In the genomic region with DNA sequence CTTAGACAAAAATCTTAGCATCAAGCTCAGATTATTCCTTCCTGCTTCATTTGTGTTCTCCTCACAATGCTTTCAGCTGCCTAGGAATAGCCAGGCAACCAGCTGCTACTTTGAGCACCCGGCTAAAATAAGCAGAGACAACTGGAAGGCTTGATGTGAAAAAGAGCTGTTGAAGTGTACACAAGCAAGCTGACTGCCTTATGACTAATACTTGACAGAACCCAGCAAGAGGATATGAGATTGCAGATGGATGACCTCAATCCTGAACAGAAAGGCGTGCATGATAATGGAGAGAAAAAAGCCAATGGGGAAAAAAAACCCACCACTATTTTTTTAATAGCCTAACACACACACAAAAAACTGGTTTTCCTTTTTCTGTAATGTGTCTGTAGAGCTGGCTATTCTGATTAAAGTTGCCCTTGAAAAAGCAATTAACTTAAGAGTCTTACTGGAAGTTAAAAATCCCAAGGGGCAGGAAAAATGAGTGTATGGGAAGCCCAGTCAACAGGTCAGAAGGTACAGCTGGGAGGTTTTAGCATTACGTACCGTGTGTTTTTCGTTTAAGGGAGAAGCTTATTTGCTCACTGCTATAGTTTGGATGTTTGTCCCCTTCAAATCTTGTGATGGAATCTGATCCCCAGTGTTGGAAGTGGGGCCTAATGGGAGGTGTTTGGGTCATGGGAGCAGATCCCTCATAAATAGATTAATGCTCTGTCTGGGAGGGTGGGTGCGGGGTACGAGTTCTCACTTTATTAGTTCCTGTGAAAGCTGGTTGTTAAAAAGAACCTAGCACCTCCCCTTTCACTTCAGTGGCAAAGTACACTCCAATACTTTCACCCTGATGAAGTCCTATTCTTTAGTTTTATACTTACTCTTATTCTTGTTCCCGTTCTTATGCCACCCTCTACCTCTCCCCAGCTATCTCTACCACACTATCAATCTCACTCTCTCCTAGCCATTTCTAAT, we compare ENCODE assay signal across 9 cellular contexts. TPM values are rescaled to one million over a fixed set of nuclear protein-coding genes. Genes with fewer than 3 reads are reported as not detected.
DNase-seq lines count a peak whose midpoint lies in the region; ATAC-seq and TF ChIP-seq lines count a peak whose summit lies in the region.
"Had no signal": no experiment of that assay in that cellular context is flagged by ENCODE, and none has a peak within 500 bp of the region (broad histone marks: within the 10 kb centered on the region; RNA-seq: fewer than 3 reads in every experiment).

No MANE protein-coding gene starts in this region.

- no peaks in the 10 kb centered on the region for H3K4me1 Mint-ChIP-seq in CD8-positive, alpha-beta T cell (ENCODE audit: low read depth)

- intact Hi-C loops in testis (cut with DNase I; ENCODE audit: low total_unique reads): no loop called here
- intact Hi-C loops in CD8-positive, alpha-beta T cell (cut with DNase I, micrococcal nuclease): no loop called here

- H3K27me3 ChIP-seq in testis: no peaks in the 10 kb centered on the region
- H3K27me3 ChIP-seq in CD8-positive, alpha-beta T cell (ENCODE audit: insufficient read depth, low read length): no peaks in the 10 kb centered on the region

- H3K27me3 Mint-ChIP-seq in CD8-positive, alpha-beta T cell (ENCODE audit: low read depth): no peaks in the 10 kb centered on the region

- POLR2A ChIA-PET in CD8-positive, alpha-beta T cell (lab: Charles Lee): interaction anchor here (1.3 kb wide), 1 partner anchor 57 kb away, joined by 3 read pairs; the partner anchor contains the start of gene PPM1K

- no peaks in the 10 kb centered on the region for H3K9me3 Mint-ChIP-seq in CD8-positive, alpha-beta T cell

- peak overlapping the region in 1 of 2 donors; percentile 36 for H3K27ac ChIP-seq in testis
- no peak overlapping the region for H3K27ac ChIP-seq in CD8-positive, alpha-beta T cell (ENCODE audit: low read depth, low read length)

- CTCF ChIA-PET in CD8-positive, alpha-beta T cell (lab: Charles Lee): interaction anchor here (1.0 to 1.1 kb wide), 2 partner anchors 130 to 198 kb away, joined by 3 read pairs; no protein-coding TSS in a partner anchor

- no peaks in the 10 kb centered on the region for H3K36me3 ChIP-seq in testis (ENCODE audit: low read depth, missing control alignments)
- no peaks in the 10 kb centered on the region for H3K36me3 ChIP-seq in CD8-positive, alpha-beta T cell (ENCODE audit: insufficient read depth, low read length)

- no peaks in the 10 kb centered on the region for H3K4me1 ChIP-seq in testis
- no peaks in the 10 kb centered on the region for H3K4me1 ChIP-seq in CD8-positive, alpha-beta T cell (ENCODE audit: insufficient read depth, low read length)

- H3K4me3 ChIP-seq in astrocyte of the cerebellum (ENCODE audit: low read depth, low read length): no peak overlapping the region
- no peak overlapping the region for H3K4me3 ChIP-seq in testis
- H3K4me3 ChIP-seq in CD8-positive, alpha-beta T cell (ENCODE audit: low read depth, low read length): no peak overlapping the region

- no peak overlapping the region for H3K27ac Mint-ChIP-seq in CD8-positive, alpha-beta T cell

- TF ChIP-seq POLR2A in testis (IDR thresholded peaks at IDR 0.05): no peak

- in situ Hi-C loops in astrocyte of the cerebellum (cut with HindIII; ENCODE audit: low sequenced_read_pairs) (loop anchor here (5.0 kb wide), 1 partner anchor 269 kb away; no protein-coding TSS in a partner anchor), GM13977 (cut with MboI; ENCODE audit: low pct_unique_long_range_greater_than_20kb, low sequenced_read_pairs, unreplicated experiment) (no loop called here)

- no peak overlapping the region for H3K4me3 Mint-ChIP-seq in CD8-positive, alpha-beta T cell

- H3K36me3 Mint-ChIP-seq in CD8-positive, alpha-beta T cell: no peaks in the 10 kb centered on the region

- DNase-seq in HPDE6-E6E7 (ENCODE audit: extremely low spot score) (peak; percentile 82), astrocyte of the cerebellum (ENCODE audit: low read depth) (peak; percentile 44), inferior parietal cortex (ENCODE audit: extremely low spot score) (peak; percentile 58), testis (peak; percentile 33), NCI-H128 (lab: John Stamatoyannopoulos, UW; ENCODE audit: unreplicated experiment) (no peak), GM13977 (ENCODE audit: low spot score) (no peak)
- DNase-seq in CD8-positive, alpha-beta T cell: no peak

- no peak for ATAC-seq in GM21528 (IDR thresholded peaks at IDR 0.05; ENCODE audit: low FRiP score, unreplicated experiment)
- no peak for ATAC-seq in CD8-positive, alpha-beta T cell
- ATAC-seq: left lobe of liver had no signal

- no peak for TF ChIP-seq CTCF in astrocyte of the cerebellum (IDR thresholded peaks at IDR 0.05; ENCODE audit: low read depth, low read length, missing control alignments)
- no peak for TF ChIP-seq CTCF in testis (IDR thresholded peaks at IDR 0.05)
- no peak for TF ChIP-seq CTCF in CD8-positive, alpha-beta T cell (IDR thresholded peaks at IDR 0.05)
- TF ChIP-seq CTCF in GM13977 (IDR thresholded peaks at IDR 0.05; ENCODE audit: extremely low read depth, insufficient read depth, missing control alignments): no peak

- no peaks in the 10 kb centered on the region for H3K9me3 ChIP-seq in testis
- H3K9me3 ChIP-seq in CD8-positive, alpha-beta T cell (ENCODE audit: low read length): no peaks in the 10 kb centered on the region

- WGBS in testis, 2 donors: 55 to 56% methylated on average over 8 of the region's 8 CpGs

RNA-seq across cellular contexts. Expression of gene HERC6, which starts 37.1 kb away (rescaled TPM):
- 10 to 100 TPM; 16.6 to 18.8 TPM for total RNA-seq in testis
- polyA plus RNA-seq in testis (ENCODE audit: insufficient read depth, low read depth, low replicate concordance): 8.8 TPM
- 1 to 10 TPM; 8.2 TPM for total RNA-seq in CD8-positive, alpha-beta T cell

RNA-seq across cellular contexts. Expression of gene PPM1K, which starts 57.1 kb away (rescaled TPM):
- 100 to 1,000 TPM in 1 of 2 donors, 10 to 100 TPM in 1; 76.5 to 104 TPM for total RNA-seq in testis
- polyA plus RNA-seq in testis (ENCODE audit: insufficient read depth, low read depth, low replicate concordance): 40.6 TPM
- 10 to 100 TPM; 59.8 to 61.0 TPM for total RNA-seq in CD8-positive, alpha-beta T cell

Comparison
In these comparisons a context has a peak if more than half of its experiments do, and no peak if none do; other contexts are left out.
1. DNase-seq: peak in HPDE6-E6E7 (single experiment), astrocyte of the cerebellum (single experiment), inferior parietal cortex (single experiment) and testis (single experiment); none in NCI-H128 (single experiment), CD8-positive, alpha-beta T cell (0 of 7) and GM13977 (single experiment).